18 cellular contexts compared by ENCODE assay signal in genomic region chr1:109671067-109671466, GRCh38. TPM values are rescaled to one million over a fixed set of nuclear protein-coding genes. Genes with fewer than 3 reads are reported as not detected.
DNase-seq lines count a peak whose midpoint lies in the region; ATAC-seq and TF ChIP-seq lines count a peak whose summit lies in the region.
"Had no signal": no experiment of that assay in that cellular context is flagged by ENCODE, and none has a peak within 500 bp of the region (broad histone marks: within the 10 kb centered on the region; RNA-seq: fewer than 3 reads in every experiment).

No MANE protein-coding gene starts in this region.

- peaks cover 31% of the 10 kb centered on the region for H3K4me1 Mint-ChIP-seq in activated naive CD4-positive, alpha-beta T cell treated with anti-CD3 and anti-CD28 coated beads, Interleukin-2, amount 10 ng/mL, durations not matched to agents 7 days and 5 days

- H3K4me3 ChIP-seq in lung: no peak overlapping the region

- TF ChIP-seq CTCF in lung (IDR thresholded peaks at IDR 0.05; ENCODE audit: control extremely low read depth, extremely low read depth) (no peak), omental fat pad (IDR thresholded peaks at IDR 0.05) (no peak)

- ATAC-seq in lung (ENCODE audit: insufficient read depth, low FRiP score) (no peak), HG03139 (IDR thresholded peaks at IDR 0.05; ENCODE audit: unreplicated experiment) (no peak), GM21367 (IDR thresholded peaks at IDR 0.05; ENCODE audit: unreplicated experiment) (no peak), HG03521 (IDR thresholded peaks at IDR 0.05; ENCODE audit: unreplicated experiment) (no peak), omental fat pad (ENCODE audit: low FRiP score) (no peak)
- ATAC-seq: SK-N-SH treated with all-trans-retinoic acid at 6 μM for 48 hours had no signal

- H3K27me3 ChIP-seq in lung (ENCODE audit: control insufficient read depth, insufficient read depth): no peaks in the 10 kb centered on the region

- H3K36me3 ChIP-seq in lung (ENCODE audit: control insufficient read depth in 2 of 2, insufficient read depth in 2 of 2, low read length in 2 of 2): peaks cover 0 to 1% of the 10 kb centered on the region in 2 donors

- no peaks in the 10 kb centered on the region for H3K4me1 ChIP-seq in lung (ENCODE audit: control insufficient read depth in 2 of 2, insufficient read depth in 2 of 2, low read length in 2 of 2)

- peaks cover 3% of the 10 kb centered on the region for H3K27me3 Mint-ChIP-seq in activated naive CD4-positive, alpha-beta T cell treated with anti-CD3 and anti-CD28 coated beads, Interleukin-2, amount 10 ng/mL, durations not matched to agents 7 days and 5 days

- CTCF ChIA-PET in activated naive CD4-positive, alpha-beta T cell treated with anti-CD3 and anti-CD28 coated beads, Interleukin-2, amount 10 ng/mL, durations not matched to agents 7 days and 5 days (lab: Charles Lee): interaction anchor here (1.3 to 1.6 kb wide), 2 partner anchors 30 to 314 kb away, joined by 5 read pairs; partner anchors contain the start of gene AHCYL1

- no peak overlapping the region for H3K4me3 Mint-ChIP-seq in activated naive CD4-positive, alpha-beta T cell treated with anti-CD3 and anti-CD28 coated beads, Interleukin-2, amount 10 ng/mL, durations not matched to agents 7 days and 5 days
- H3K4me3 Mint-ChIP-seq: H9 had no signal

- H3K27ac ChIP-seq in lung (ENCODE audit: low read depth in 1 of 2, low read length in 1 of 2): no peak overlapping the region
- H3K27ac ChIP-seq: C4-2B, RWPE1 had no signal

- DNase-seq in activated naive CD4-positive, alpha-beta T cell treated with anti-CD3 and anti-CD28 coated beads, Interleukin-2, amount 10 ng/mL, durations not matched to agents 7 days and 5 days: peak; percentile 25
- DNase-seq in activated naive CD4-positive, alpha-beta T cell treated with anti-CD3 and anti-CD28 coated beads, Interleukin-2, amount 50 U/mL, for 16 hours: no peak
- DNase-seq in RPMI8226 (peak; percentile 54), lung (ENCODE audit: low spot score) (peak; percentile 25), omental fat pad (ENCODE audit: low spot score) (no peak)
- DNase-seq: H9, NCI-H1105, NCI-H1694, NCI-H2081 treated with DMSO at 0.1 percent for 48 hours, NCI-H510A, NCI-H748 treated with DMSO at 0.1 percent for 48 hours, SIG-M5 had no signal

- H3K9me3 ChIP-seq in lung (ENCODE audit: control insufficient read depth in 2 of 2, insufficient read depth in 1 of 2, low read length in 1 of 2): no peaks in the 10 kb centered on the region

- no peaks in the 10 kb centered on the region for H3K9me3 Mint-ChIP-seq in activated naive CD4-positive, alpha-beta T cell treated with anti-CD3 and anti-CD28 coated beads, Interleukin-2, amount 10 ng/mL, durations not matched to agents 7 days and 5 days

- H3K27ac Mint-ChIP-seq in activated naive CD4-positive, alpha-beta T cell treated with anti-CD3 and anti-CD28 coated beads, Interleukin-2, amount 10 ng/mL, durations not matched to agents 7 days and 5 days: no peak overlapping the region
- H3K27ac Mint-ChIP-seq: H9 had no signal

- peaks cover 3% of the 10 kb centered on the region for H3K36me3 Mint-ChIP-seq in activated naive CD4-positive, alpha-beta T cell treated with anti-CD3 and anti-CD28 coated beads, Interleukin-2, amount 10 ng/mL, durations not matched to agents 7 days and 5 days

- 94 to 95% methylated on average over 5 of the region's 5 CpGs for WGBS in lung, 2 donors

RNA-seq across cellular contexts. Expression of gene GSTM2, which starts 3.2 kb away (rescaled TPM):
- 100 to 1,000 TPM in 1 of 2 donors, 10 to 100 TPM in 1; 27.6 to 106 TPM for total RNA-seq in lung
- 10 to 100 TPM in 1 of 2 donors, 1 to 10 TPM in 1; 7.7 to 51.7 TPM for polyA plus RNA-seq in lung
- total RNA-seq in omental fat pad: 10 to 100 TPM; 35.3 to 74.7 (median 52.2) TPM

RNA-seq across cellular contexts. Expression of gene GSTM4, which starts 15.2 kb away (rescaled TPM):
- 10 to 100 TPM; 18.6 to 19.7 TPM for total RNA-seq in lung
- polyA plus RNA-seq in lung: 10 to 100 TPM in 1 of 2 donors, 1 to 10 TPM in 1; 8.8 to 17.1 TPM
- total RNA-seq in omental fat pad: 10 to 100 TPM; 14.7 to 29.8 (median 20.8) TPM

RNA-seq across cellular contexts. Expression of gene GSTM1, which starts 16.6 kb away (rescaled TPM):
- not detected for total RNA-seq in lung
- polyA plus RNA-seq in lung: 10 to 100 TPM in 1 of 2 donors, under 1 TPM in 1; 0.10 to 36.9 TPM
- 10 to 100 TPM in 1 of 4 donors, not detected in 3; 19.3 TPM for total RNA-seq in omental fat pad

RNA-seq across cellular contexts. Expression of gene GSTM5, which starts 41.0 kb away (rescaled TPM):
- total RNA-seq in lung: 10 to 100 TPM in 1 of 2 donors, 1 to 10 TPM in 1; 6.2 to 23.7 TPM
- polyA plus RNA-seq in lung: 1 to 10 TPM; 2.9 to 7.9 TPM
- 1 to 10 TPM; 4.2 to 6.6 (median 4.9) TPM for total RNA-seq in omental fat pad
- total RNA-seq: H9 had no signal

RNA-seq across cellular contexts. Expression of gene AMPD2, which starts 51.4 kb away (rescaled TPM):
- total RNA-seq in lung (10 to 100 TPM; 35.8 to 57.4 TPM), omental fat pad (10 to 100 TPM; 33.8 to 88.1 (median 68.6) TPM)
- 10 to 100 TPM; 16.7 to 53.2 TPM for polyA plus RNA-seq in lung

Comparison
In these comparisons a context has a peak if more than half of its experiments do, and no peak if none do; other contexts are left out.
1. DNase-seq: peak in activated naive CD4-positive, alpha-beta T cell treated with anti-CD3 and anti-CD28 coated beads, Interleukin-2, amount 10 ng/mL, durations not matched to agents 7 days and 5 days (single experiment), RPMI8226 (single experiment) and lung (single experiment); none in activated naive CD4-positive, alpha-beta T cell treated with anti-CD3 and anti-CD28 coated beads, Interleukin-2, amount 50 U/mL, for 16 hours (single experiment) and omental fat pad (single experiment).